ENCODE assay signal across 9 cellular contexts in the genomic region with DNA sequence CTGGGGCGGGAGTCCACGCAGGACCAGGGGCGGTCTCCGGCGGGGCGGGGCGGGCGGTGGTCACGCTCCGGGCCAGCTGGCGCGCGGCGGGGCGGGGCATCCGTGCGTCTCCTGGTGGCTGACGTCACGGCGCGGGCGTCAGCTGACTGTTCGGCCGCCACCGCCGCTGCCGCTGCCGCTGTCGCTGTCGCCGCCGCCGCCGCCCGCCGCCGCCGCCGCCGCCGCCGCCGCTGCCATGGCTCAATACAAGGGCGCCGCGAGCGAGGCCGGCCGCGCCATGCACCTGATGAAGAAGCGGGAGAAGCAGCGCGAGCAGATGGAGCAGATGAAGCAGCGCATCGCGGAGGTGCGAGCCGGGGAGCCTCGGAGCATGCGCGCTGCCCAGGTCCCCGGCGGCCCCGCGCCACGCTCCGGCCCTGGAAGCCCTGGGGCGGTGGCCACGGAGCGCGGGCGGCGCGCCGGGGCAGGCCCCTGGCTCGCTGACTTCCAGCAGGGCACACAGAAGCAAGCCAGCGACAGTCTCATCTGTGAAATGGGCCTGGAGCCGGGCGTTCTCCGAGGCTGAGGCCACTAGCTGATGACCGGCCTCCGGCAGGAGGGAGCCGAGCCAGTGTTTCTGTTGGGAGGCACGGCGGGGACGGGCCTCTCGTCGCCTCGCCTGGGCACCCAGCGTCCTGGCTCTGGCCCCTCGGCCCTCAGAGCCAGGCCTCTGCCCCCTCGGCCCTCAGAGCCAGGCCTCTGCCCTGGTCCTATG. TPM values are rescaled to one million over a fixed set of nuclear protein-coding genes. Genes with fewer than 3 reads are reported as not detected.
DNase-seq lines count a peak whose midpoint lies in the region; ATAC-seq, FAIRE-seq and TF ChIP-seq lines count a peak whose summit lies in the region.
"Had no signal": no experiment of that assay in that cellular context is flagged by ENCODE, and none has a peak within 500 bp of the region (broad histone marks: within the 10 kb centered on the region; RNA-seq: fewer than 3 reads in every experiment).

A gene with protein sequence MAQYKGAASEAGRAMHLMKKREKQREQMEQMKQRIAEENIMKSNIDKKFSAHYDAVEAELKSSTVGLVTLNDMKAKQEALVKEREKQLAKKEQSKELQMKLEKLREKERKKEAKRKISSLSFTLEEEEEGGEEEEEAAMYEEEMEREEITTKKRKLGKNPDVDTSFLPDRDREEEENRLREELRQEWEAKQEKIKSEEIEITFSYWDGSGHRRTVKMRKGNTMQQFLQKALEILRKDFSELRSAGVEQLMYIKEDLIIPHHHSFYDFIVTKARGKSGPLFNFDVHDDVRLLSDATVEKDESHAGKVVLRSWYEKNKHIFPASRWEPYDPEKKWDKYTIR (plus strand): TSS at position 141 of the 754 bp plus-strand sequence. CDS start 95 bp downstream, at position 236.

- CTCF ChIA-PET in Caco-2 (lab: Charles Lee), result no interaction called here

- no peaks in the 10 kb centered on the region for H3K27me3 Mint-ChIP-seq in Caco-2 (ENCODE audit: insufficient read depth, unreplicated experiment)
- H3K27me3 Mint-ChIP-seq in activated naive CD8-positive, alpha-beta T cell treated with anti-CD3 and anti-CD28 coated beads, Interleukin-2, amount 10 ng/mL, durations not matched to agents 7 days and 5 days, result no peaks in the 10 kb centered on the region

- H3K36me3 ChIP-seq in Caco-2 (ENCODE audit: control insufficient read depth, insufficient read depth, low read length), result no peaks in the 10 kb centered on the region
- H3K36me3 ChIP-seq in HUES6 (ENCODE audit: control insufficient read depth, insufficient read depth, low read length), result peaks cover 65% of the 10 kb centered on the region
- H3K36me3 ChIP-seq in SK-N-MC (ENCODE audit: insufficient read depth, low read length), result peaks cover 4% of the 10 kb centered on the region; the same call in 1 of the 2 replicates
- peaks cover 0 to 8% (median 0%) of the 10 kb centered on the region in 3 donors for H3K36me3 ChIP-seq in pancreas
- H3K36me3 ChIP-seq in upper lobe of right lung, result peaks cover 16% of the 10 kb centered on the region

- peak within 1 kb of the TSS; percentile 88 for H3K4me3 Mint-ChIP-seq in Caco-2 (ENCODE audit: unreplicated experiment)
- peak within 1 kb of the TSS; percentile 69 for H3K4me3 Mint-ChIP-seq in activated naive CD8-positive, alpha-beta T cell treated with anti-CD3 and anti-CD28 coated beads, Interleukin-2, amount 10 ng/mL, durations not matched to agents 7 days and 5 days

- intact Hi-C loops in Caco-2 (cut with micrococcal nuclease; ENCODE audit: unreplicated experiment), result no loop called here
- intact Hi-C loops in Right ventricle myocardium inferior (cut with DNase I), result loop anchor here (5.0 kb wide), 1 partner anchor 33 kb away; the partner anchor contains the start of gene LAGE3
- intact Hi-C loops in pancreas (cut with DNase I), result no loop called here
- intact Hi-C loops in upper lobe of right lung (cut with DNase I), result no loop called here

- ATAC-seq in GM21360 (IDR thresholded peaks at IDR 0.05; ENCODE audit: unreplicated experiment) (peak; percentile 63), Right ventricle myocardium inferior (peak; percentile 86), pancreas (peak; percentile 78 to 92 (median 88)), upper lobe of right lung (peak; percentile 93)
- ATAC-seq in activated naive CD8-positive, alpha-beta T cell treated with anti-CD3 and anti-CD28 coated beads, Interleukin-2, amount 10 ng/mL, durations not matched to agents 7 days and 5 days (ENCODE audit: low read depth), result peak; percentile 75

- no peaks in the 10 kb centered on the region for H3K9me3 ChIP-seq in Caco-2
- H3K9me3 ChIP-seq in HUES6 (ENCODE audit: control insufficient read depth, insufficient read depth, low read depth, low read length), result peaks cover 34% of the 10 kb centered on the region; the same call in 1 of the 2 replicates
- H3K9me3 ChIP-seq in SK-N-MC (ENCODE audit: low read depth, low read length), result no peaks in the 10 kb centered on the region
- H3K9me3 ChIP-seq in pancreas, result no peaks in the 10 kb centered on the region
- no peaks in the 10 kb centered on the region for H3K9me3 ChIP-seq in upper lobe of right lung

- DNase-seq in Caco-2 (peak; percentile 61 to 75), SK-N-MC (ENCODE audit: low read depth, low spot score) (no peak), Right ventricle myocardium inferior (ENCODE audit: missing footprints) (peak; percentile 88), pancreas (peak; percentile 68 to 87 (median 78)), upper lobe of right lung (peak; percentile 90)
- DNase-seq in activated naive CD8-positive, alpha-beta T cell treated with anti-CD3 and anti-CD28 coated beads, Interleukin-2, amount 10 ng/mL, durations not matched to agents 7 days and 5 days, result peak; percentile 81

- H3K9ac ChIP-seq in HUES6 (ENCODE audit: low read length) (peak within 1 kb of the TSS; percentile 66), SK-N-MC (ENCODE audit: insufficient read length) (peak within 1 kb of the TSS; percentile 81)

- no peaks in the 10 kb centered on the region for H3K4me1 Mint-ChIP-seq in Caco-2 (ENCODE audit: low read depth, unreplicated experiment)
- H3K4me1 Mint-ChIP-seq in activated naive CD8-positive, alpha-beta T cell treated with anti-CD3 and anti-CD28 coated beads, Interleukin-2, amount 10 ng/mL, durations not matched to agents 7 days and 5 days, result peaks cover 3% of the 10 kb centered on the region

- POLR2A ChIA-PET in Caco-2 (lab: Charles Lee), result interaction anchor here (1.5 kb wide), 1 partner anchor 46 kb away, joined by 3 read pairs; the partner anchor contains the start of gene SLC10A3
- POLR2A ChIA-PET in activated naive CD8-positive, alpha-beta T cell treated with anti-CD3 and anti-CD28 coated beads, Interleukin-2, amount 10 ng/mL, durations not matched to agents 7 days and 5 days (lab: Charles Lee), result interaction anchor here (0.9 to 1.2 kb wide), 2 partner anchors 15 to 46 kb away, joined by 3 to 4 read pairs; partner anchors contain the start of gene RPL10

- no peak for FAIRE-seq in pancreas (lab: Jason Lieb, UNC)
- FAIRE-seq: islet of Langerhans had no signal

- TF ChIP-seq CTCF in Caco-2 (IDR thresholded peaks at IDR 0.05; ENCODE audit: insufficient read depth in 1 of 2, low read depth in 1 of 2, low read length in 1 of 2, severe bottlenecking in 1 of 2, unreplicated experiment in 1 of 2) (no peak), pancreas (IDR thresholded peaks at IDR 0.05) (no peak), upper lobe of right lung (IDR thresholded peaks at IDR 0.05) (no peak)

- no peaks in the 10 kb centered on the region for H3K4me1 ChIP-seq in Caco-2
- peaks cover 8% of the 10 kb centered on the region; the same call in 1 of the 2 replicates for H3K4me1 ChIP-seq in HUES6 (ENCODE audit: control insufficient read depth, insufficient read depth, low read length)
- H3K4me1 ChIP-seq in pancreas, result no peaks in the 10 kb centered on the region
- H3K4me1 ChIP-seq in upper lobe of right lung, result peaks cover 12% of the 10 kb centered on the region

- H3K27ac ChIP-seq in HUES6 (ENCODE audit: low read depth, low read length) (no peak within 1 kb of the TSS; the same call in 1 of the 2 replicates), SK-N-MC (peak within 1 kb of the TSS; percentile 50; the same call in 1 of the 2 replicates), pancreas (peak within 1 kb of the TSS; percentile 10 to 66 (median 44)), upper lobe of right lung (peak within 1 kb of the TSS; percentile 74)

- no peaks in the 10 kb centered on the region for H3K27me3 ChIP-seq in Caco-2 (replicated peaks; ENCODE audit: control insufficient read depth, insufficient read depth, low read length)
- H3K27me3 ChIP-seq in HUES6 (ENCODE audit: control insufficient read depth, insufficient read depth, low read length), result no peaks in the 10 kb centered on the region
- H3K27me3 ChIP-seq in pancreas, result no peaks in the 10 kb centered on the region
- no peaks in the 10 kb centered on the region for H3K27me3 ChIP-seq in upper lobe of right lung

- H3K27ac Mint-ChIP-seq in Caco-2 (ENCODE audit: unreplicated experiment), result peak within 1 kb of the TSS; percentile 93
- H3K27ac Mint-ChIP-seq in activated naive CD8-positive, alpha-beta T cell treated with anti-CD3 and anti-CD28 coated beads, Interleukin-2, amount 10 ng/mL, durations not matched to agents 7 days and 5 days, result peak within 1 kb of the TSS; percentile 80

- no peaks in the 10 kb centered on the region for H3K9me3 Mint-ChIP-seq in Caco-2 (ENCODE audit: unreplicated experiment)
- no peaks in the 10 kb centered on the region for H3K9me3 Mint-ChIP-seq in activated naive CD8-positive, alpha-beta T cell treated with anti-CD3 and anti-CD28 coated beads, Interleukin-2, amount 10 ng/mL, durations not matched to agents 7 days and 5 days

- H3K36me3 Mint-ChIP-seq in Caco-2 (ENCODE audit: insufficient read depth, unreplicated experiment), result peaks cover 30% of the 10 kb centered on the region
- peaks cover 2% of the 10 kb centered on the region for H3K36me3 Mint-ChIP-seq in activated naive CD8-positive, alpha-beta T cell treated with anti-CD3 and anti-CD28 coated beads, Interleukin-2, amount 10 ng/mL, durations not matched to agents 7 days and 5 days

- no TSS peak for BruUV-seq in Caco-2 (replicated peaks; lab: Mats Ljungman, UMichigan)

- peak within 1 kb of the TSS; percentile 73 for H3K4me3 ChIP-seq in Caco-2 (ENCODE audit: low read depth, low read length)
- peak within 1 kb of the TSS; percentile 72 for H3K4me3 ChIP-seq in HUES6 (ENCODE audit: low read depth, low read length)
- peak within 1 kb of the TSS; percentile 78 for H3K4me3 ChIP-seq in SK-N-MC
- H3K4me3 ChIP-seq in pancreas, result peak within 1 kb of the TSS; percentile 40 to 59 (median 52)
- H3K4me3 ChIP-seq in upper lobe of right lung, result peak within 1 kb of the TSS; percentile 64

- WGBS in pancreas, 2 donors, result 1 to 31% methylated on average over 79 to 92 of the region's 92 CpGs

RNA-seq across cellular contexts. Expression of the gene that starts here (rescaled TPM):
- total RNA-seq in Caco-2 (2022), result 75.9 and 82.3 TPM in 2 replicates
- total RNA-seq in activated naive CD8-positive, alpha-beta T cell treated with anti-CD3 and anti-CD28 coated beads, Interleukin-2, amount 10 ng/mL, durations not matched to agents 7 days and 5 days, result 10 to 100 TPM; 59.2 to 70.3 TPM
- 47.3 TPM for total RNA-seq in Right ventricle myocardium inferior
- 10 to 100 TPM; 21.2 to 39.8 (median 22.0) TPM for total RNA-seq in pancreas
- 100 to 1,000 TPM in 1 of 2 donors, 10 to 100 TPM in 1; 91.5 to 128 TPM for polyA plus RNA-seq in pancreas
- total RNA-seq in upper lobe of right lung, result 82.0 TPM
